ENCODE assay signal across 22 cellular contexts in genomic region chr20:32434434-32434833, GRCh38.
A peak's percentile ranks its signal among the peaks of the same experiment; 100 is the strongest.
DNase-seq lines count a peak whose midpoint lies in the region; ATAC-seq, FAIRE-seq and TF ChIP-seq lines count a peak whose summit lies in the region.
"Had no signal": no experiment of that assay in that cellular context is flagged by ENCODE, and none has a peak within 500 bp of the region (broad histone marks: within the 10 kb centered on the region; RNA-seq: fewer than 3 reads in every experiment).

No MANE protein-coding gene starts in this region.

- DNase-seq in natural killer cell treated with Interleukin-12 subunit alpha and Interleukin-12 subunit beta and Interleukin-15 and Interleukin-18, amount 100 ng/mL, for 72 hours (ENCODE audit: low spot score), result peak; percentile 44
- DNase-seq in natural killer cell (no peak), endothelial cell of umbilical vein (ENCODE audit: low read depth, low spot score) (no peak), sciatic nerve (ENCODE audit: low spot score) (no peak), HuH-7.5 (ENCODE audit: low spot score) (no peak)
- DNase-seq: CD4-positive, CD25-positive, alpha-beta regulatory T cell; COR-L47; DMS 273 treated with DMSO at 0.1 percent for 48 hours; DMS79 treated with DMSO at 0.1 percent for 48 hours; HCEC 1CT; IMR-90; NCI-H1105; NCI-H146; NCI-H2029; NCI-H345; NCI-H524; NCI-H774; NK-92 treated with Interleukin-12 subunit alpha and Interleukin-12 subunit beta, amount 100 ng/mL, for 24 hours; SJCRH30 had no signal

- H4K20me1 ChIP-seq in endothelial cell of umbilical vein (replicated peaks; ENCODE audit: control insufficient read depth, extremely low read depth, insufficient read depth, low read length), result no peaks in the 10 kb centered on the region

- peaks cover 13% of the 10 kb centered on the region for H3K79me2 ChIP-seq in endothelial cell of umbilical vein (ENCODE audit: control insufficient read depth, insufficient read depth, low read length)

- H3K27ac ChIP-seq in endothelial cell of umbilical vein (ENCODE audit: insufficient read depth, low read depth, low read length), result peak overlapping the region; percentile 75
- H3K27ac ChIP-seq: SJCRH30 had no signal

- H3K36me3 ChIP-seq in endothelial cell of umbilical vein (ENCODE audit: control insufficient read depth in 2 of 2, extremely low read depth in 1 of 2, insufficient read depth in 2 of 2, low read length in 2 of 2), result peaks cover 41 to 53% of the 10 kb centered on the region in 2 experiments

- no peak for TF ChIP-seq POLR2A in endothelial cell of umbilical vein (IDR thresholded peaks at IDR 0.05; ENCODE audit: low read depth, low read length)

- H3K27me3 Mint-ChIP-seq in natural killer cell treated with Interleukin-12 subunit alpha and Interleukin-12 subunit beta and Interleukin-15 and Interleukin-18, amount 100 ng/mL, for 72 hours, result no peaks in the 10 kb centered on the region
- no peaks in the 10 kb centered on the region for H3K27me3 Mint-ChIP-seq in natural killer cell (ENCODE audit: low read depth in 2 of 2)
- H3K27me3 Mint-ChIP-seq: CD4-positive, CD25-positive, alpha-beta regulatory T cell had no signal

- no peaks in the 10 kb centered on the region for H3K9me1 ChIP-seq in endothelial cell of umbilical vein (replicated peaks; ENCODE audit: control insufficient read depth, extremely low read depth, insufficient read depth, low read length)

- POLR2A ChIA-PET in endothelial cell of umbilical vein (lab: Charles Lee), result no interaction called here

- no peaks in the 10 kb centered on the region for H3K27me3 ChIP-seq in endothelial cell of umbilical vein (ENCODE audit: control insufficient read depth in 2 of 2, insufficient read depth in 2 of 2, low read length in 2 of 2)
- H3K27me3 ChIP-seq: SJCRH30 had no signal

- no peak overlapping the region for H3K4me3 Mint-ChIP-seq in natural killer cell treated with Interleukin-12 subunit alpha and Interleukin-12 subunit beta and Interleukin-15 and Interleukin-18, amount 100 ng/mL, for 72 hours
- H3K4me3 Mint-ChIP-seq in natural killer cell, result no peak overlapping the region
- H3K4me3 Mint-ChIP-seq: CD4-positive, CD25-positive, alpha-beta regulatory T cell; GM23338 had no signal

- no TSS peak for BruUV-seq in endothelial cell of umbilical vein (replicated peaks; lab: Mats Ljungman, UMichigan)

- TF ChIP-seq CTCF in natural killer cell (IDR thresholded peaks at IDR 0.05) (no peak), endothelial cell of umbilical vein (IDR thresholded peaks at IDR 0.05; ENCODE audit: extremely low read depth in 1 of 2, insufficient read depth in 1 of 2, low read depth in 1 of 2, low read length in 2 of 2) (no peak)

- no peak overlapping the region for H3K4me3 ChIP-seq in endothelial cell of umbilical vein (replicated peaks in 1 of 3; ENCODE audit: insufficient read depth in 1 of 3, low read depth in 1 of 3, low read length in 3 of 3)
- H3K4me3 ChIP-seq: GM23338, SJCRH30 had no signal

- H3K9me3 ChIP-seq in endothelial cell of umbilical vein (replicated peaks; ENCODE audit: control insufficient read depth, insufficient read depth, low read length), result no peaks in the 10 kb centered on the region
- H3K9me3 ChIP-seq: SJCRH30 had no signal

- FAIRE-seq in endothelial cell of umbilical vein (lab: Jason Lieb, UNC), result no peak

- intact Hi-C loops in natural killer cell (cut with micrococcal nuclease) (no loop called here), endothelial cell of umbilical vein (cut with micrococcal nuclease) (loop anchor here (5.0 kb wide), 1 partner anchor 227 kb away; the partner anchor contains the start of genes PLAGL2 and POFUT1), sciatic nerve (cut with DNase I) (no loop called here)

- CTCF ChIA-PET in endothelial cell of umbilical vein (lab: Charles Lee), result no interaction called here

- peaks cover 22% of the 10 kb centered on the region for H3K36me3 Mint-ChIP-seq in natural killer cell treated with Interleukin-12 subunit alpha and Interleukin-12 subunit beta and Interleukin-15 and Interleukin-18, amount 100 ng/mL, for 72 hours
- peaks cover 17% of the 10 kb centered on the region for H3K36me3 Mint-ChIP-seq in natural killer cell

- H3K9ac ChIP-seq in endothelial cell of umbilical vein (replicated peaks; ENCODE audit: extremely low read depth, insufficient read depth, low read length), result no peak overlapping the region

- no peak overlapping the region for H3K27ac Mint-ChIP-seq in natural killer cell treated with Interleukin-12 subunit alpha and Interleukin-12 subunit beta and Interleukin-15 and Interleukin-18, amount 100 ng/mL, for 72 hours
- no peak overlapping the region for H3K27ac Mint-ChIP-seq in natural killer cell
- H3K27ac Mint-ChIP-seq: CD4-positive, CD25-positive, alpha-beta regulatory T cell; GM23338 had no signal

- peaks cover 13 to 16% of the 10 kb centered on the region in 2 donors for H3K4me1 Mint-ChIP-seq in natural killer cell treated with Interleukin-12 subunit alpha and Interleukin-12 subunit beta and Interleukin-15 and Interleukin-18, amount 100 ng/mL, for 72 hours (ENCODE audit: low read depth in 2 of 2)
- H3K4me1 Mint-ChIP-seq in natural killer cell, result peaks cover 11% of the 10 kb centered on the region in 2 donors
- H3K4me1 Mint-ChIP-seq: GM23338 had no signal

- no peak for ATAC-seq in natural killer cell treated with Interleukin-12 subunit alpha and Interleukin-12 subunit beta and Interleukin-15 and Interleukin-18, amount 100 ng/mL, for 72 hours
- no peak for ATAC-seq in natural killer cell
- ATAC-seq in sciatic nerve, result peak; percentile 12
- no peak for ATAC-seq in GM18519 (IDR thresholded peaks at IDR 0.05; ENCODE audit: low FRiP score, unreplicated experiment)
- ATAC-seq in GM19463 (IDR thresholded peaks at IDR 0.05; ENCODE audit: unreplicated experiment), result no peak
- ATAC-seq: GM23338 had no signal

- peaks cover 32% of the 10 kb centered on the region for H3K4me1 ChIP-seq in endothelial cell of umbilical vein (ENCODE audit: control insufficient read depth, extremely low read depth, insufficient read depth, low read length)
- H3K4me1 ChIP-seq: SJCRH30 had no signal

- dilution Hi-C loops in endothelial cell of umbilical vein (cut with MboI; ENCODE audit: extremely low pct_ligation_motif_present, low sequenced_read_pairs), result no loop called here

- H2AFZ ChIP-seq in endothelial cell of umbilical vein (ENCODE audit: low read depth, low read length), result no peak overlapping the region
- H2AFZ ChIP-seq: GM23338 had no signal

- H3K4me2 ChIP-seq in endothelial cell of umbilical vein (ENCODE audit: insufficient read depth, low read length), result no peak overlapping the region
- H3K4me2 ChIP-seq: GM23338 had no signal

- H3K9me3 Mint-ChIP-seq in natural killer cell treated with Interleukin-12 subunit alpha and Interleukin-12 subunit beta and Interleukin-15 and Interleukin-18, amount 100 ng/mL, for 72 hours, result no peaks in the 10 kb centered on the region
- no peaks in the 10 kb centered on the region for H3K9me3 Mint-ChIP-seq in natural killer cell
- H3K9me3 Mint-ChIP-seq: CD4-positive, CD25-positive, alpha-beta regulatory T cell; GM23338 had no signal

TF ChIP-seq in endothelial cell of umbilical vein, 7 proteins besides CTCF, POLR2A, EP300 and RAD21:
- TF ChIP-seq EZH2 (IDR thresholded peaks at IDR 0.05; ENCODE audit: borderline replicate concordance, low read depth, low read length, severe bottlenecking) (no peak), FOS (IDR thresholded peaks at IDR 0.05; ENCODE audit: borderline replicate concordance, insufficient read depth, low read length) (no peak), JUN (IDR thresholded peaks at IDR 0.05; ENCODE audit: borderline replicate concordance, insufficient read depth, insufficient read length, low read depth) (no peak)
